In genomic region chr19:47019431-47020041, GRCh38 we compare ENCODE assay signal across 10 cellular contexts. TPM values are rescaled to one million over a fixed set of nuclear protein-coding genes. Genes with fewer than 3 reads are reported as not detected.
DNase-seq lines count a peak whose midpoint lies in the region; ATAC-seq lines count a peak whose summit lies in the region.
"Had no signal": no experiment of that assay in that cellular context is flagged by ENCODE, and none has a peak within 500 bp of the region (broad histone marks: within the 10 kb centered on the region; RNA-seq: fewer than 3 reads in every experiment).

NPAS1 (plus strand) TSS chr19:47019837; CDS start chr19:47021048, 1,211 bp downstream.

- no peaks in the 10 kb centered on the region for H3K9me3 ChIP-seq in SK-N-MC (ENCODE audit: low read depth, low read length)

- H3K9ac ChIP-seq in SK-N-MC (ENCODE audit: insufficient read length): peak within 1 kb of the TSS; percentile 48

- no peak within 1 kb of the TSS for H3K27ac ChIP-seq in SK-N-MC
- H3K27ac ChIP-seq: 22Rv1 had no signal

- intact Hi-C loops in left ventricle myocardium superior (cut with micrococcal nuclease): no loop called here

- DNase-seq in DMS 273 (lab: John Stamatoyannopoulos, UW; ENCODE audit: unreplicated experiment) (peak; percentile 54), DMS 273 treated with DMSO at 0.1 percent for 48 hours (lab: John Stamatoyannopoulos, UW) (no peak), SK-N-MC (ENCODE audit: low read depth, low spot score) (no peak), left ventricle myocardium superior (no peak), skeletal muscle cell (ENCODE audit: low read depth) (no peak)
- DNase-seq in activated CD4-positive, CD25-positive, alpha-beta regulatory T cell (lab: John Stamatoyannopoulos, UW): no peak
- DNase-seq: stimulated activated CD4-positive, alpha-beta T cell treated with anti-CD3 and anti-CD28 coated beads, Interleukin-4, amount 100 ng/mL, for 24 hours had no signal

- ATAC-seq in left ventricle myocardium superior (peak; percentile 30), HG03354 (IDR thresholded peaks at IDR 0.05; ENCODE audit: poor library complexity, severe bottlenecking, unreplicated experiment) (no peak), HG02571 (IDR thresholded peaks at IDR 0.05; ENCODE audit: unreplicated experiment) (no peak)

- H3K36me3 ChIP-seq in SK-N-MC (ENCODE audit: insufficient read depth, low read length): no peaks in the 10 kb centered on the region

- H3K4me3 ChIP-seq in SK-N-MC: peak within 1 kb of the TSS; percentile 77
- H3K4me3 ChIP-seq in skeletal muscle cell (ENCODE audit: low read depth, low read length): peak within 1 kb of the TSS; percentile 55

RNA-seq across cellular contexts. Expression of gene NPAS1, which starts in this region (rescaled TPM):
- total RNA-seq in left ventricle myocardium superior: 0.32 TPM

Comparison
In these comparisons a context has a peak if more than half of its experiments do, and no peak if none do; other contexts are left out.
1. Peak in ATAC-seq in left ventricle myocardium superior; RNA of the gene not detected or under 1 TPM.